33 cellular contexts compared by ENCODE assay signal in genomic region chrX:40323977-40324376, GRCh38.
"Had no signal": no experiment of that assay in that cellular context is flagged by ENCODE, and none has a peak within 500 bp of the region (broad histone marks: within the 10 kb centered on the region; RNA-seq: fewer than 3 reads in every experiment).

No MANE protein-coding gene starts in this region.

- H3K4me1 Mint-ChIP-seq: activated CD4-positive, alpha-beta T cell treated with anti-CD3 and anti-CD28 coated beads for 36 hours; activated CD4-positive, alpha-beta T cell treated with anti-CD3 and anti-CD28 coated beads, Interleukin-2, amount 10 ng/mL, durations not matched to agents 24 days and 14 days; activated naive CD4-positive, alpha-beta T cell treated with anti-CD3 and anti-CD28 coated beads, Interleukin-2, amount 10 ng/mL, durations not matched to agents 7 days and 5 days; activated naive CD8-positive, alpha-beta T cell treated with anti-CD3 and anti-CD28 coated beads, Interleukin-2, amount 10 ng/mL, durations not matched to agents 7 days and 5 days; brain; T-helper 17 cell had no signal

- DNase-seq: activated CD4-positive, alpha-beta memory T cell treated with anti-CD3 and anti-CD28 coated beads, Interleukin-2, amount 10 ng/mL, durations not matched to agents 7 days and 5 days; activated CD4-positive, alpha-beta T cell treated with anti-CD3 and anti-CD28 coated beads for 36 hours; activated CD4-positive, alpha-beta T cell treated with anti-CD3 and anti-CD28 coated beads, Interleukin-2, amount 10 ng/mL, durations not matched to agents 24 days and 14 days; activated CD4-positive, CD25-positive, alpha-beta regulatory T cell; activated CD4-positive, CD25-positive, alpha-beta regulatory T cell treated with anti-CD3 and anti-CD28 coated beads, Interleukin-2, amount 50 U/mL, for 72 hours; activated CD8-positive, alpha-beta memory T cell treated with anti-CD3 and anti-CD28 coated beads, Interleukin-2, amount 50 U/mL, for 48 hours; activated gamma-delta T cell; activated naive CD4-positive, alpha-beta T cell; activated naive CD4-positive, alpha-beta T cell treated with anti-CD3 and anti-CD28 coated beads, Interleukin-2, amount 10 ng/mL, durations not matched to agents 7 days and 5 days; activated naive CD8-positive, alpha-beta T cell treated with anti-CD3 and anti-CD28 coated beads, Interleukin-2, amount 10 ng/mL, durations not matched to agents 7 days and 5 days; activated T-cell treated with anti-CD3 and anti-CD28 coated beads for 4 hours; activated T-cell treated with anti-CD3 and anti-CD28 coated beads, Interleukin-2, amount 50 U/mL, for 24 hours; activated T-cell treated with anti-CD3 and anti-CD28 coated beads, Interleukin-2, amount 50 U/mL, for 72 hours; central memory CD4-positive, alpha-beta T cell; cerebellar nuclear complex; cortex of kidney; dermis blood vessel endothelial cell; effector CD4-positive, alpha-beta T cell; effector memory CD8-positive, alpha-beta T cell; erythroblast; foreskin keratinocyte; gastrocnemius medialis; glutamatergic neuron; T-helper 1 cell; T-helper 17 cell; T1000 had no signal

- H3K36me3 Mint-ChIP-seq: activated naive CD4-positive, alpha-beta T cell treated with anti-CD3 and anti-CD28 coated beads, Interleukin-2, amount 10 ng/mL, durations not matched to agents 7 days and 5 days; activated naive CD8-positive, alpha-beta T cell treated with anti-CD3 and anti-CD28 coated beads, Interleukin-2, amount 10 ng/mL, durations not matched to agents 7 days and 5 days; brain had no signal

- H3K4me1 ChIP-seq: ascending aorta, breast epithelium, esophagus muscularis mucosa, foreskin keratinocyte, gastrocnemius medialis had no signal

- H3K36me3 ChIP-seq: ascending aorta, breast epithelium, cardiac muscle cell, esophagus muscularis mucosa, gastrocnemius medialis had no signal

- H3K27me3 Mint-ChIP-seq: activated CD4-positive, alpha-beta T cell treated with anti-CD3 and anti-CD28 coated beads for 36 hours; T-helper 17 cell had no signal

- H3K27ac Mint-ChIP-seq: activated CD4-positive, alpha-beta memory T cell treated with anti-CD3 and anti-CD28 coated beads, Interleukin-2, amount 10 ng/mL, durations not matched to agents 7 days and 5 days; activated CD4-positive, alpha-beta T cell treated with anti-CD3 and anti-CD28 coated beads for 36 hours; activated CD4-positive, alpha-beta T cell treated with anti-CD3 and anti-CD28 coated beads, Interleukin-2, amount 10 ng/mL, durations not matched to agents 24 days and 14 days; activated naive CD4-positive, alpha-beta T cell treated with anti-CD3 and anti-CD28 coated beads, Interleukin-2, amount 10 ng/mL, durations not matched to agents 7 days and 5 days; activated naive CD4-positive, alpha-beta T cell treated with anti-CD3 and anti-CD28 coated beads, Interleukin-2, amount 50 U/mL, for 72 hours; activated naive CD8-positive, alpha-beta T cell treated with anti-CD3 and anti-CD28 coated beads, Interleukin-2, amount 10 ng/mL, durations not matched to agents 7 days and 5 days; activated T-cell treated with anti-CD3 and anti-CD28 coated beads, Interleukin-2, amount 50 U/mL, for 24 hours; activated T-cell treated with anti-CD3 and anti-CD28 coated beads, Interleukin-2, amount 50 U/mL, for 72 hours; brain; effector memory CD8-positive, alpha-beta T cell; T-helper 17 cell; T-helper 2 cell treated with Interferon-gamma antibody and Interleukin-4, amounts not matched to agents 5 μg/mL and 100 μg/mL, for 36 hours had no signal

- H3K27ac ChIP-seq: ascending aorta, breast epithelium, cardiac muscle cell, esophagus muscularis mucosa, foreskin keratinocyte, gastrocnemius medialis had no signal

- H3K4me3 ChIP-seq: ascending aorta, breast epithelium, cardiac muscle cell, esophagus muscularis mucosa, gastrocnemius medialis had no signal

- H3K9me3 ChIP-seq: gastrocnemius medialis had no signal

- H3K4me3 Mint-ChIP-seq: activated CD4-positive, alpha-beta memory T cell treated with anti-CD3 and anti-CD28 coated beads, Interleukin-2, amount 10 ng/mL, durations not matched to agents 7 days and 5 days; activated CD4-positive, alpha-beta T cell treated with anti-CD3 and anti-CD28 coated beads for 36 hours; activated CD4-positive, alpha-beta T cell treated with anti-CD3 and anti-CD28 coated beads, Interleukin-2, amount 10 ng/mL, durations not matched to agents 24 days and 14 days; activated naive CD4-positive, alpha-beta T cell treated with anti-CD3 and anti-CD28 coated beads, Interleukin-2, amount 10 ng/mL, durations not matched to agents 7 days and 5 days; activated naive CD8-positive, alpha-beta T cell treated with anti-CD3 and anti-CD28 coated beads, Interleukin-2, amount 10 ng/mL, durations not matched to agents 7 days and 5 days; activated T-cell treated with anti-CD3 and anti-CD28 coated beads, Interleukin-2, amount 50 U/mL, for 24 hours; activated T-cell treated with anti-CD3 and anti-CD28 coated beads, Interleukin-2, amount 50 U/mL, for 72 hours; brain; effector memory CD8-positive, alpha-beta T cell; T-helper 17 cell; T-helper 2 cell treated with Interferon-gamma antibody and Interleukin-4, amounts not matched to agents 5 μg/mL and 100 μg/mL, for 36 hours had no signal

- H3K9me3 Mint-ChIP-seq: activated CD4-positive, alpha-beta memory T cell treated with anti-CD3 and anti-CD28 coated beads, Interleukin-2, amount 10 ng/mL, durations not matched to agents 7 days and 5 days; activated naive CD4-positive, alpha-beta T cell treated with anti-CD3 and anti-CD28 coated beads, Interleukin-2, amount 10 ng/mL, durations not matched to agents 7 days and 5 days had no signal

- H3K27me3 ChIP-seq: ascending aorta, cardiac muscle cell, esophagus muscularis mucosa, foreskin keratinocyte had no signal
